In genomic region chr15:22665711-22666110, GRCh38 we compare ENCODE assay signal across 8 cellular contexts.
DNase-seq lines count a peak whose midpoint lies in the region; ATAC-seq and TF ChIP-seq lines count a peak whose summit lies in the region.
"Not testable (repeated sequence)": the region's sequence is repeated elsewhere in the genome, so short reads cannot be mapped to it uniquely, and the experiment has no call there.

No MANE protein-coding gene starts in this region.

- not testable (repeated sequence) for H3K4me1 Mint-ChIP-seq in T-helper 1 cell treated with Interleukin-12 subunit alpha and Interleukin-12 subunit beta and Interleukin-4 antibody, amounts not matched to agents 30 μg/mL and 1 μg/mL, for 36 hours (ENCODE audit: low read depth)
- H3K4me1 Mint-ChIP-seq in activated naive CD4-positive, alpha-beta T cell treated with anti-CD3 and anti-CD28 coated beads, Interleukin-2, amount 50 U/mL, for 24 hours: peaks cover 21% of the 10 kb centered on the region
- H3K4me1 Mint-ChIP-seq in stimulated activated naive CD8-positive, alpha-beta T cell treated with anti-CD3 and anti-CD28 coated beads, Interleukin-15, Interleukin-2, amounts not matched to agents 100 ng/mL and 50 ng/mL, for 24 hours (ENCODE audit: low read depth): peaks cover 16% of the 10 kb centered on the region

- TF ChIP-seq CTCF in AG04450 (IDR thresholded peaks at IDR 0.05; ENCODE audit: low read depth, low read length); HEK293 (tag by site-specific recombination; IDR thresholded peaks at IDR 0.05); choroid plexus epithelial cell (conservative IDR thresholded peaks at IDR 0.05; ENCODE audit: low read depth, low read length): not testable (repeated sequence)

- POLR2A ChIA-PET in AG04450 (lab: Yijun Ruan, JAX); HEK293 (lab: Yijun Ruan, JAX): not testable (repeated sequence)

- not testable (repeated sequence) for H3K36me3 ChIP-seq in HEK293 (ENCODE audit: control insufficient read depth in 2 of 2, insufficient read depth in 1 of 2, low read length in 2 of 2); neuron (ENCODE audit: insufficient read depth, low read length)

- H3K27ac ChIP-seq in AG04450 (ENCODE audit: low read depth, low read length): not testable (repeated sequence)
- peak overlapping the region; percentile 85; the same call in 1 of the 2 replicates for H3K27ac ChIP-seq in HEK293 (ENCODE audit: extremely low read depth, low read depth, low read length)
- peak overlapping the region; percentile 64 for H3K27ac ChIP-seq in right cardiac atrium (ENCODE audit: low read length)

- not testable (repeated sequence) for ATAC-seq in right cardiac atrium

- H3K9me3 ChIP-seq in AG04450 (ENCODE audit: control insufficient read depth, insufficient read depth, low read length); HEK293 (ENCODE audit: control insufficient read depth, insufficient read depth, low read depth, low read length); right cardiac atrium (ENCODE audit: control insufficient read depth, low read length); neuron (ENCODE audit: low read length): not testable (repeated sequence)

- H3K9me3 Mint-ChIP-seq in T-helper 1 cell treated with Interleukin-12 subunit alpha and Interleukin-12 subunit beta and Interleukin-4 antibody, amounts not matched to agents 30 μg/mL and 1 μg/mL, for 36 hours; activated naive CD4-positive, alpha-beta T cell treated with anti-CD3 and anti-CD28 coated beads, Interleukin-2, amount 50 U/mL, for 24 hours; stimulated activated naive CD8-positive, alpha-beta T cell treated with anti-CD3 and anti-CD28 coated beads, Interleukin-15, Interleukin-2, amounts not matched to agents 100 ng/mL and 50 ng/mL, for 24 hours: not testable (repeated sequence)

- H3K27me3 Mint-ChIP-seq in T-helper 1 cell treated with Interleukin-12 subunit alpha and Interleukin-12 subunit beta and Interleukin-4 antibody, amounts not matched to agents 30 μg/mL and 1 μg/mL, for 36 hours (ENCODE audit: low read depth): peaks cover 34% of the 10 kb centered on the region
- H3K27me3 Mint-ChIP-seq in activated naive CD4-positive, alpha-beta T cell treated with anti-CD3 and anti-CD28 coated beads, Interleukin-2, amount 50 U/mL, for 24 hours; stimulated activated naive CD8-positive, alpha-beta T cell treated with anti-CD3 and anti-CD28 coated beads, Interleukin-15, Interleukin-2, amounts not matched to agents 100 ng/mL and 50 ng/mL, for 24 hours: not testable (repeated sequence)

- peak overlapping the region; percentile 49 for H3K27ac Mint-ChIP-seq in T-helper 1 cell treated with Interleukin-12 subunit alpha and Interleukin-12 subunit beta and Interleukin-4 antibody, amounts not matched to agents 30 μg/mL and 1 μg/mL, for 36 hours
- peak overlapping the region; percentile 88 for H3K27ac Mint-ChIP-seq in activated naive CD4-positive, alpha-beta T cell treated with anti-CD3 and anti-CD28 coated beads, Interleukin-2, amount 50 U/mL, for 24 hours
- H3K27ac Mint-ChIP-seq in stimulated activated naive CD8-positive, alpha-beta T cell treated with anti-CD3 and anti-CD28 coated beads, Interleukin-15, Interleukin-2, amounts not matched to agents 100 ng/mL and 50 ng/mL, for 24 hours: peak overlapping the region; percentile 93

- intact Hi-C loops in right cardiac atrium (cut with DNase I): not testable (repeated sequence)

- H3K4me3 ChIP-seq in AG04450 (ENCODE audit: low read depth, low read length) (peak overlapping the region; percentile 53), HEK293 (ENCODE audit: low read depth, low read length) (peak overlapping the region; percentile 31), choroid plexus epithelial cell (ENCODE audit: low read depth, low read length) (peak overlapping the region; percentile 60), right cardiac atrium (ENCODE audit: low read length) (peak overlapping the region; percentile 45), neuron (ENCODE audit: low read length) (peak overlapping the region; percentile 45)

- not testable (repeated sequence) for H2AFZ ChIP-seq in neuron (ENCODE audit: low read depth, low read length)

- H3K27me3 ChIP-seq in AG04450 (ENCODE audit: control insufficient read depth, insufficient read depth, low read length); right cardiac atrium (ENCODE audit: control insufficient read depth, insufficient read depth); neuron (ENCODE audit: insufficient read depth, low read length): not testable (repeated sequence)

- WGBS in right cardiac atrium: 0% methylated on average over 1 of the region's 2 CpGs

- CTCF ChIA-PET in AG04450 (lab: Charles Lee); HEK293 (lab: Yijun Ruan, JAX): not testable (repeated sequence)

- not testable (repeated sequence) for DNase-seq in AG04450 (ENCODE audit: low read depth, low spot score); choroid plexus epithelial cell (ENCODE audit: low read depth); right cardiac atrium

- not testable (repeated sequence) for H3K36me3 Mint-ChIP-seq in T-helper 1 cell treated with Interleukin-12 subunit alpha and Interleukin-12 subunit beta and Interleukin-4 antibody, amounts not matched to agents 30 μg/mL and 1 μg/mL, for 36 hours (ENCODE audit: low read depth); activated naive CD4-positive, alpha-beta T cell treated with anti-CD3 and anti-CD28 coated beads, Interleukin-2, amount 50 U/mL, for 24 hours; stimulated activated naive CD8-positive, alpha-beta T cell treated with anti-CD3 and anti-CD28 coated beads, Interleukin-15, Interleukin-2, amounts not matched to agents 100 ng/mL and 50 ng/mL, for 24 hours (ENCODE audit: low read depth)

- not testable (repeated sequence) for H3K4me1 ChIP-seq in HEK293 (ENCODE audit: control insufficient read depth, insufficient read depth, low read length); right cardiac atrium (ENCODE audit: control insufficient read depth, insufficient read depth, low read length); neuron (ENCODE audit: insufficient read depth, low read length)

- H3K4me3 Mint-ChIP-seq in T-helper 1 cell treated with Interleukin-12 subunit alpha and Interleukin-12 subunit beta and Interleukin-4 antibody, amounts not matched to agents 30 μg/mL and 1 μg/mL, for 36 hours: peak overlapping the region; percentile 66
- peak overlapping the region; percentile 88 for H3K4me3 Mint-ChIP-seq in activated naive CD4-positive, alpha-beta T cell treated with anti-CD3 and anti-CD28 coated beads, Interleukin-2, amount 50 U/mL, for 24 hours
- H3K4me3 Mint-ChIP-seq in stimulated activated naive CD8-positive, alpha-beta T cell treated with anti-CD3 and anti-CD28 coated beads, Interleukin-15, Interleukin-2, amounts not matched to agents 100 ng/mL and 50 ng/mL, for 24 hours: peak overlapping the region; percentile 84
